Comparison of ENCODE assay signal across 31 cellular contexts in genomic region chr5:173902334-173902733, GRCh38. TPM values are rescaled to one million over a fixed set of nuclear protein-coding genes. Genes with fewer than 3 reads are reported as not detected.
DNase-seq lines count a peak whose midpoint lies in the region; ATAC-seq, FAIRE-seq and TF ChIP-seq lines count a peak whose summit lies in the region.
"Had no signal": no experiment of that assay in that cellular context is flagged by ENCODE, and none has a peak within 500 bp of the region (broad histone marks: within the 10 kb centered on the region; RNA-seq: fewer than 3 reads in every experiment).

No MANE protein-coding gene starts in this region.

- POLR2A ChIA-PET in OCI-LY7 (lab: Charles Lee) = interaction anchor here (1.4 to 5.8 kb wide), 9 partner anchors 9 to 167 kb away, joined by 3 to 114 read pairs (median 5); no protein-coding TSS in a partner anchor

- BruUV-seq in OCI-LY7 (replicated peaks; lab: Mats Ljungman, UMichigan) = no TSS peak

- peaks cover 17% of the 10 kb centered on the region for H3K4me1 Mint-ChIP-seq in activated naive CD4-positive, alpha-beta T cell treated with anti-CD3 and anti-CD28 coated beads for 36 hours (ENCODE audit: low read depth)

- H3K36me3 ChIP-seq in OCI-LY7 (ENCODE audit: insufficient read depth, low read length) (peaks cover 28% of the 10 kb centered on the region), gastrocnemius medialis (no peaks in the 10 kb centered on the region)
- H3K36me3 ChIP-seq: MG63, uterus had no signal

- peaks cover 100% of the 10 kb centered on the region for H3K79me2 ChIP-seq in OCI-LY7 (ENCODE audit: insufficient read depth, low read depth, low read length)

- H3K4me3 Mint-ChIP-seq in activated naive CD4-positive, alpha-beta T cell treated with anti-CD3 and anti-CD28 coated beads for 36 hours = no peak overlapping the region
- H3K4me3 Mint-ChIP-seq: activated CD4-positive, alpha-beta memory T cell treated with anti-CD3 and anti-CD28 coated beads, Interleukin-2, amount 10 ng/mL, durations not matched to agents 7 days and 5 days; activated naive CD4-positive, alpha-beta T cell treated with anti-CD3 and anti-CD28 coated beads, Interleukin-2, amount 10 ng/mL, durations not matched to agents 7 days and 5 days; activated T-helper 1 cell treated with anti-CD3 and anti-CD28 coated beads, Interleukin-12 subunit alpha, Interleukin-12 subunit beta, Interleukin-2, Interleukin-4 antibody, amounts not matched to agents 30 ng/mL and 10 ng/mL and 1 ng/mL, durations not matched to agents 14 hours and 24 hours and 36 hours; B cell; CD4-positive, alpha-beta memory T cell; effector memory CD8-positive, alpha-beta T cell; naive B cell; stimulated activated naive B cell treated with anti-CD40 and anti-IgM and Interleukin-4, amounts not matched to agents 10 μg/mL and 1 μg/mL and 100 μg/mL, for 72 hours; T-helper 2 cell treated with Interferon-gamma antibody and Interleukin-4, amounts not matched to agents 5 μg/mL and 100 μg/mL, for 36 hours had no signal

- DNase-seq in GM12891 (ENCODE audit: insufficient read length, low spot score) (no peak), OCI-LY7 (ENCODE audit: low spot score) (no peak), coronary artery (ENCODE audit: low spot score) (no peak), gastrocnemius medialis (no peak), germinal center (ENCODE audit: low spot score) (no peak), NCI-H128 (lab: John Stamatoyannopoulos, UW; ENCODE audit: unreplicated experiment) (no peak), GM19239 (ENCODE audit: insufficient read length, low spot score) (no peak)
- DNase-seq in activated naive CD4-positive, alpha-beta T cell treated with anti-CD3 and anti-CD28 coated beads for 36 hours = no peak
- DNase-seq: activated CD4-positive, alpha-beta memory T cell treated with anti-CD3 and anti-CD28 coated beads, Interleukin-2, amount 10 ng/mL, durations not matched to agents 7 days and 5 days; activated CD8-positive, alpha-beta memory T cell treated with anti-CD3 and anti-CD28 coated beads, Interleukin-2, amount 50 U/mL, for 4 hours; activated naive CD4-positive, alpha-beta T cell treated with anti-CD3 and anti-CD28 coated beads, Interleukin-2, amount 10 ng/mL, durations not matched to agents 7 days and 5 days; CD4-positive, alpha-beta memory T cell; cortex of kidney; effector memory CD8-positive, alpha-beta T cell; HCEC 1CT; KBM-7; kidney; MG63; naive B cell; NCI-H1105 treated with DMSO at 0.1 percent for 48 hours; NCI-H2029 treated with DMSO at 0.1 percent for 48 hours; NCI-H524 treated with DMSO at 0.1 percent for 48 hours; NK-92 treated with Interleukin-12 subunit alpha and Interleukin-12 subunit beta, amount 100 ng/mL, for 24 hours; SHP77; stimulated activated naive B cell treated with anti-CD40 and anti-IgM and Interleukin-4, amounts not matched to agents 10 μg/mL and 1 μg/mL and 100 μg/mL, for 72 hours; substantia nigra; uterus had no signal

- H3K9me3 ChIP-seq in OCI-LY7 (ENCODE audit: low read length) = no peaks in the 10 kb centered on the region
- H3K9me3 ChIP-seq in gastrocnemius medialis = no peaks in the 10 kb centered on the region
- H3K9me3 ChIP-seq: MG63, uterus had no signal

- H4K20me1 ChIP-seq in OCI-LY7 (ENCODE audit: insufficient read depth, low read length) = no peaks in the 10 kb centered on the region

- peak; percentile 79 for FAIRE-seq in GM12891 (lab: Jason Lieb, UNC)
- FAIRE-seq in GM19239 (lab: Jason Lieb, UNC) = no peak
- FAIRE-seq: D721Med, kidney had no signal

- H3K27me3 ChIP-seq in gastrocnemius medialis = no peaks in the 10 kb centered on the region
- H3K27me3 ChIP-seq: MG63, uterus had no signal

- H3K36me3 Mint-ChIP-seq in activated naive CD4-positive, alpha-beta T cell treated with anti-CD3 and anti-CD28 coated beads for 36 hours (ENCODE audit: low read depth) = no peaks in the 10 kb centered on the region
- H3K36me3 Mint-ChIP-seq: activated naive CD4-positive, alpha-beta T cell treated with anti-CD3 and anti-CD28 coated beads, Interleukin-2, amount 10 ng/mL, durations not matched to agents 7 days and 5 days; naive B cell had no signal

- H3K27ac ChIP-seq in OCI-LY7 (ENCODE audit: low read depth, low read length, poor library complexity, severe bottlenecking) = peak overlapping the region; percentile 57
- H3K27ac ChIP-seq in coronary artery = peak overlapping the region; percentile 33 to 39
- H3K27ac ChIP-seq in gastrocnemius medialis = peak overlapping the region; percentile 50 to 99 (median 95)
- H3K27ac ChIP-seq: uterus had no signal

- ATAC-seq in gastrocnemius medialis = no peak
- ATAC-seq: effector memory CD8-positive, alpha-beta T cell; stimulated activated naive B cell treated with anti-CD40 and anti-IgM and Interleukin-4, amounts not matched to agents 10 μg/mL and 1 μg/mL and 100 μg/mL, for 72 hours had no signal

- TF ChIP-seq CTCF in OCI-LY7 (conservative IDR thresholded peaks at IDR 0.05; ENCODE audit: low read length) = no peak
- no peak for TF ChIP-seq CTCF in coronary artery (IDR thresholded peaks at IDR 0.05)
- TF ChIP-seq CTCF in gastrocnemius medialis (IDR thresholded peaks at IDR 0.05 in 4 of 5, conservative IDR thresholded peaks at IDR 0.05 in 1 of 5) = no peak

- no peak overlapping the region for H2AFZ ChIP-seq in OCI-LY7 (ENCODE audit: low read length)

- H3K4me2 ChIP-seq in OCI-LY7 (ENCODE audit: low read length) = peak overlapping the region; percentile 85

- TF ChIP-seq POLR2A in GM12891 (IDR thresholded peaks at IDR 0.05; ENCODE audit: low read depth, low read length) (no peak), gastrocnemius medialis (IDR thresholded peaks at IDR 0.05) (no peak)

- no peaks in the 10 kb centered on the region for H3K9me2 ChIP-seq in OCI-LY7 (ENCODE audit: insufficient read depth, low read length)

- CTCF ChIA-PET in OCI-LY7 (lab: Charles Lee; ENCODE audit: unreplicated experiment) = interaction anchor here (0.5 to 1.2 kb wide), 3 partner anchors 13 to 273 kb away, joined by 3 read pairs; no protein-coding TSS in a partner anchor
- CTCF ChIA-PET in activated naive CD4-positive, alpha-beta T cell treated with anti-CD3 and anti-CD28 coated beads for 36 hours (lab: Charles Lee) = interaction anchor here (1.8 kb wide), 1 partner anchor 23 kb away, joined by 4 read pairs; no protein-coding TSS in a partner anchor

- H3K27me3 Mint-ChIP-seq in activated naive CD4-positive, alpha-beta T cell treated with anti-CD3 and anti-CD28 coated beads for 36 hours (ENCODE audit: low read depth) = no peaks in the 10 kb centered on the region
- H3K27me3 Mint-ChIP-seq: activated CD4-positive, alpha-beta memory T cell treated with anti-CD3 and anti-CD28 coated beads, Interleukin-2, amount 10 ng/mL, durations not matched to agents 7 days and 5 days; activated naive CD4-positive, alpha-beta T cell treated with anti-CD3 and anti-CD28 coated beads, Interleukin-2, amount 10 ng/mL, durations not matched to agents 7 days and 5 days; B cell; CD4-positive, alpha-beta memory T cell; effector memory CD8-positive, alpha-beta T cell; naive B cell; stimulated activated naive B cell treated with anti-CD40 and anti-IgM and Interleukin-4, amounts not matched to agents 10 μg/mL and 1 μg/mL and 100 μg/mL, for 72 hours had no signal

- H3K4me1 ChIP-seq in OCI-LY7 (ENCODE audit: insufficient read depth, low read length, poor library complexity, severe bottlenecking) = peaks cover 79% of the 10 kb centered on the region
- H3K4me1 ChIP-seq in gastrocnemius medialis = peaks cover 58 to 88% of the 10 kb centered on the region in 2 donors
- H3K4me1 ChIP-seq: uterus had no signal

- in situ Hi-C loops in gastrocnemius medialis (cut with MboI; ENCODE audit: low sequenced_read_pairs in 4 of 4) = no loop called here

- intact Hi-C loops in OCI-LY7 (cut with micrococcal nuclease; ENCODE audit: unreplicated experiment) = no loop called here
- intact Hi-C loops in gastrocnemius medialis (cut with DNase I; ENCODE audit: low total_unique reads) = loop anchor here (10.0 kb wide), 1 partner anchor 448 kb away; no protein-coding TSS in a partner anchor
- intact Hi-C loops in activated naive CD4-positive, alpha-beta T cell treated with anti-CD3 and anti-CD28 coated beads for 36 hours (cut with micrococcal nuclease) = no loop called here

- H3K4me3 ChIP-seq in OCI-LY7 (ENCODE audit: low read depth, low read length, poor library complexity, severe bottlenecking) = peak overlapping the region; percentile 0
- H3K4me3 ChIP-seq in coronary artery = no peak overlapping the region
- no peak overlapping the region for H3K4me3 ChIP-seq in gastrocnemius medialis
- H3K4me3 ChIP-seq: MG63, uterus had no signal

- no peaks in the 10 kb centered on the region for H3K9me3 Mint-ChIP-seq in activated naive CD4-positive, alpha-beta T cell treated with anti-CD3 and anti-CD28 coated beads for 36 hours
- H3K9me3 Mint-ChIP-seq: activated CD4-positive, alpha-beta memory T cell treated with anti-CD3 and anti-CD28 coated beads, Interleukin-2, amount 10 ng/mL, durations not matched to agents 7 days and 5 days; activated naive CD4-positive, alpha-beta T cell treated with anti-CD3 and anti-CD28 coated beads, Interleukin-2, amount 10 ng/mL, durations not matched to agents 7 days and 5 days; activated T-helper 1 cell treated with anti-CD3 and anti-CD28 coated beads, Interleukin-12 subunit alpha, Interleukin-12 subunit beta, Interleukin-2, Interleukin-4 antibody, amounts not matched to agents 30 ng/mL and 10 ng/mL and 1 ng/mL, durations not matched to agents 14 hours and 24 hours and 36 hours; CD4-positive, alpha-beta memory T cell; effector memory CD8-positive, alpha-beta T cell; naive B cell; stimulated activated naive B cell treated with anti-CD40 and anti-IgM and Interleukin-4, amounts not matched to agents 10 μg/mL and 1 μg/mL and 100 μg/mL, for 72 hours; T-helper 2 cell treated with Interferon-gamma antibody and Interleukin-4, amounts not matched to agents 5 μg/mL and 100 μg/mL, for 36 hours had no signal

- H3K27ac Mint-ChIP-seq in activated naive CD4-positive, alpha-beta T cell treated with anti-CD3 and anti-CD28 coated beads for 36 hours = no peak overlapping the region
- H3K27ac Mint-ChIP-seq: activated CD4-positive, alpha-beta memory T cell treated with anti-CD3 and anti-CD28 coated beads, Interleukin-2, amount 10 ng/mL, durations not matched to agents 7 days and 5 days; activated naive CD4-positive, alpha-beta T cell treated with anti-CD3 and anti-CD28 coated beads, Interleukin-2, amount 10 ng/mL, durations not matched to agents 7 days and 5 days; activated T-helper 1 cell treated with anti-CD3 and anti-CD28 coated beads, Interleukin-12 subunit alpha, Interleukin-12 subunit beta, Interleukin-2, Interleukin-4 antibody, amounts not matched to agents 30 ng/mL and 10 ng/mL and 1 ng/mL, durations not matched to agents 14 hours and 24 hours and 36 hours; B cell; stimulated activated naive B cell treated with anti-CD40 and anti-IgM and Interleukin-4, amounts not matched to agents 10 μg/mL and 1 μg/mL and 100 μg/mL, for 72 hours; T-helper 2 cell treated with Interferon-gamma antibody and Interleukin-4, amounts not matched to agents 5 μg/mL and 100 μg/mL, for 36 hours had no signal

TF ChIP-seq in GM12891, 5 proteins besides CTCF, POLR2A, EP300 and RAD21 (continues in another document):
- TF ChIP-seq SPI1 (IDR thresholded peaks at IDR 0.05; ENCODE audit: low read depth, low read length) = no peak

RNA-seq across cellular contexts. Expression of gene CPEB4, which starts 14.2 kb away (rescaled TPM):
- polyA plus RNA-seq in GM12891 (2012; ENCODE audit: low read depth, missing spikeins) = 15.2 TPM
- total RNA-seq in OCI-LY7 (2014; rRNA removed; shearing (Covaris generic)) = 11.8 and 12.6 TPM in 2 replicates
- 21.5 and 31.8 TPM in 2 replicates for total RNA-seq in OCI-LY7 (2022)
- 100 to 1,000 TPM in 2 of 4 donors, 10 to 100 TPM in 2; 97.8 to 109 (median 102) TPM for total RNA-seq in gastrocnemius medialis
- total RNA-seq in activated naive CD4-positive, alpha-beta T cell treated with anti-CD3 and anti-CD28 coated beads for 36 hours = 1 to 10 TPM; 7.6 to 7.8 TPM

Comparison
In these comparisons a context has a peak if more than half of its experiments do, and no peak if none do; other contexts are left out.
1. H3K27ac ChIP-seq: peak in every context shown above with its lines; median percentile 95 in gastrocnemius medialis; 57 in OCI-LY7; 36 in coronary artery.